Comparison of ENCODE assay signal across 16 cellular contexts in the genomic region with DNA sequence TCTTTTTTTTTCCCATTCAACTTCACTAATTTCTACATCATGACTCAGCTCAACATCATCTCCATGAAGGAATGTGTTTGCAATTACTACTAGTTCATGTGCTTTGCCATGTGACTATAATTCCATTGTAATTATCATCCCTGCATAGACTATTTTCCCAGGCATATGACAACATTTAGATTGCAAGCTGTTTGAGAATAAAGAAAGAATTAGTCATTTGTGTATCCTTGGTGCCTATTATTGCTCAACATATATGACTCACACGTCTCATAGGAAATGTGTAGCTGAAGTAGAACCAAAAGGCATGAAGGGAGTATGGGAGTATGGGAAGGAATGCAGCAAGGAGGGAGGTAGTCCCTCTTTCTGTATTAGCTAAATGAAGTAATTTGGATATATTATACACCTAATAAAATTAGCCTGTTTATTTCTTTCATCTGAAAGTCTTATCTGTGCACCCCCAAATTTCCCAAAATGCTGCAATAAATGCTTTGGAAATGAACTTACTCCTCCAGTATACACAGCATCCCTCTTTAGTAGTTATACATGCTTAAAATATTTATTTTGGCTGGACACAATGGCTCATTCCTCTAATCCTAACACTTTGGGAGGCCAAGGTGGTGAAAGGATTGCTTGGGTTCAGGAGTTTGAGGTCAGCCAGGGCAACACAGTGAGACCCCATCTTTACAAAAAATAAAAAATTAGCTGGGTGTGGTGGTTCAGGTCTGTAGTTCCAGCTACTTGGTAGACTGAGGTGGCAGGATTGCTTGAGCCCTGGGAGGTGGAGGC.
DNase-seq lines count a peak whose midpoint lies in the region; ATAC-seq, FAIRE-seq and TF ChIP-seq lines count a peak whose summit lies in the region.
"Had no signal": no experiment of that assay in that cellular context is flagged by ENCODE, and none has a peak within 500 bp of the region (broad histone marks: within the 10 kb centered on the region; RNA-seq: fewer than 3 reads in every experiment).

No MANE protein-coding gene starts in this region.

- peak; percentile 32 for FAIRE-seq in A549 (lab: Jason Lieb, UNC)
- FAIRE-seq: GM18507 had no signal

- POLR2A ChIA-PET in A549 (lab: Yijun Ruan, JAX): no interaction called here

- TF ChIP-seq RAD21 in A549 (conservative IDR thresholded peaks at IDR 0.05 in 1 of 2, IDR thresholded peaks at IDR 0.05 in 1 of 2): no peak; a peak in 1 of 5 replicates

- WGBS in A549 (ENCODE audit: missing lambda C conversion rate): 0% methylated on average over 1 of the region's 1 CpG

- H3K27me3 ChIP-seq in uterus: no peaks in the 10 kb centered on the region

- no peaks in the 10 kb centered on the region for H3K36me3 ChIP-seq in uterus

- H3K4me3 ChIP-seq in A549: no peak overlapping the region
- H3K4me3 ChIP-seq in HFF-Myc (replicated peaks; ENCODE audit: low read depth, low read length): no peak overlapping the region
- H3K4me3 ChIP-seq in uterus: no peak overlapping the region

- CTCF ChIA-PET in A549 (lab: Yijun Ruan, JAX): no interaction called here

- TF ChIP-seq POLR2A in A549 (IDR thresholded peaks at IDR 0.05; ENCODE audit: low read length) (no peak), uterus (IDR thresholded peaks at IDR 0.05) (no peak)

- peak overlapping the region; percentile 75 to 84 for H3K27ac ChIP-seq in A549
- no peak overlapping the region for H3K27ac ChIP-seq in uterus
- H3K27ac ChIP-seq: C4-2B, HL-60, VCaP had no signal

- intact Hi-C loops in uterus (cut with DNase I; ENCODE audit: low total_unique reads): no loop called here

- H3K4me2 ChIP-seq in A549: peak overlapping the region; percentile 73

- TF ChIP-seq EP300 in A549 (IDR thresholded peaks at IDR 0.05): peak; percentile 57 to 59; a peak in 2 of 5 replicates

- H3K9me3 ChIP-seq in A549: peaks cover 4% of the 10 kb centered on the region; the same call in 2 of the 3 replicates
- H3K9me3 ChIP-seq in uterus: no peaks in the 10 kb centered on the region

- peak; percentile 91 to 98 for ATAC-seq in A549
- ATAC-seq in HG03469 (IDR thresholded peaks at IDR 0.05; ENCODE audit: unreplicated experiment): no peak

- no peak for TF ChIP-seq CTCF in A549 (IDR thresholded peaks at IDR 0.05)
- no peak for TF ChIP-seq CTCF in HFF-Myc (IDR thresholded peaks at IDR 0.05; ENCODE audit: low read depth, low read length, missing control alignments)
- TF ChIP-seq CTCF in uterus (IDR thresholded peaks at IDR 0.05): no peak

- peak; percentile 21 to 77 for DNase-seq in A549 (ENCODE audit: low read depth in 1 of 2, low spot score in 1 of 2)
- DNase-seq in HFF-Myc (ENCODE audit: extremely low read depth, low read depth): peak; percentile 94
- DNase-seq in SW480 (ENCODE audit: low spot score): peak; percentile 0
- DNase-seq in glomerular endothelial cell (ENCODE audit: extremely low read depth, low read depth, low spot score): peak; percentile 31
- DNase-seq in NCI-H774 (lab: John Stamatoyannopoulos, UW): no peak
- no peak for DNase-seq in NCI-H2227 (lab: John Stamatoyannopoulos, UW; ENCODE audit: unreplicated experiment)
- DNase-seq in uterus: no peak
- DNase-seq: activated gamma-delta T cell, endodermal cell, H9, NCI-H510A treated with DMSO at 0.1 percent for 48 hours had no signal

- H3K4me1 ChIP-seq in A549 (peaks cover 15% of the 10 kb centered on the region; the same call in 2 of the 3 replicates), uterus (no peaks in the 10 kb centered on the region)

TF ChIP-seq in A549, 52 proteins besides CTCF, POLR2A, EP300 and RAD21 (continues in another document):
- TF ChIP-seq TFCP2L1 (CRISPR knock-in tag; IDR thresholded peaks at IDR 0.05) (no peak), EHF (CRISPR knock-in tag; IDR thresholded peaks at IDR 0.05) (no peak), CHD2 (IDR thresholded peaks at IDR 0.05; ENCODE audit: low read length, partially characterized antibody) (no peak), POLR2AphosphoS2 (conservative IDR thresholded peaks at IDR 0.05; ENCODE audit: low read length) (no peak), SMC3 (IDR thresholded peaks at IDR 0.05) (no peak), FOSL2 (IDR thresholded peaks at IDR 0.05) (peak; percentile 96), FOSL2 (CRISPR knock-in tag; IDR thresholded peaks at IDR 0.05) (peak; percentile 97), RARB (CRISPR knock-in tag; IDR thresholded peaks at IDR 0.05) (no peak), JUN (IDR thresholded peaks at IDR 0.05) (peak; percentile 63 to 81; a peak in 3 of 5 replicates), RNF2 (IDR thresholded peaks at IDR 0.05; ENCODE audit: borderline replicate concordance, low read depth) (no peak), BHLHE40 (IDR thresholded peaks at IDR 0.05; ENCODE audit: low read depth, low read length) (no peak), ZNF302 (CRISPR knock-in tag; IDR thresholded peaks at IDR 0.05) (no peak), HDAC2 (IDR thresholded peaks at IDR 0.05) (no peak), MAZ (IDR thresholded peaks at IDR 0.05; ENCODE audit: borderline replicate concordance, low read depth, low read length) (no peak), ZFP36 (IDR thresholded peaks at IDR 0.05; ENCODE audit: borderline replicate concordance, partially characterized antibody) (no peak), FOSB (CRISPR knock-in tag; IDR thresholded peaks at IDR 0.05) (no peak), CHD4 (IDR thresholded peaks at IDR 0.05; ENCODE audit: borderline replicate concordance) (no peak), FOXS1 (CRISPR knock-in tag; IDR thresholded peaks at IDR 0.05) (no peak), MAFK (IDR thresholded peaks at IDR 0.05; ENCODE audit: partially characterized antibody) (peak; percentile 33), HOXB5 (CRISPR knock-in tag; IDR thresholded peaks at IDR 0.05) (no peak), HEYL (CRISPR knock-in tag; IDR thresholded peaks at IDR 0.05) (no peak), CBX8 (IDR thresholded peaks at IDR 0.05) (no peak), ZC3H11A (IDR thresholded peaks at IDR 0.05) (no peak)
- TF ChIP-seq, protein P1, sequence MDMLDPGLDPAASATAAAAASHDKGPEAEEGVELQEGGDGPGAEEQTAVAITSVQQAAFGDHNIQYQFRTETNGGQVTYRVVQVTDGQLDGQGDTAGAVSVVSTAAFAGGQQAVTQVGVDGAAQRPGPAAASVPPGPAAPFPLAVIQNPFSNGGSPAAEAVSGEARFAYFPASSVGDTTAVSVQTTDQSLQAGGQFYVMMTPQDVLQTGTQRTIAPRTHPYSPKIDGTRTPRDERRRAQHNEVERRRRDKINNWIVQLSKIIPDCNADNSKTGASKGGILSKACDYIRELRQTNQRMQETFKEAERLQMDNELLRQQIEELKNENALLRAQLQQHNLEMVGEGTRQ (IDR thresholded peaks at IDR 0.05): peak; percentile 48; the same call in 1 of the 2 replicates
- TF ChIP-seq, protein P2, sequence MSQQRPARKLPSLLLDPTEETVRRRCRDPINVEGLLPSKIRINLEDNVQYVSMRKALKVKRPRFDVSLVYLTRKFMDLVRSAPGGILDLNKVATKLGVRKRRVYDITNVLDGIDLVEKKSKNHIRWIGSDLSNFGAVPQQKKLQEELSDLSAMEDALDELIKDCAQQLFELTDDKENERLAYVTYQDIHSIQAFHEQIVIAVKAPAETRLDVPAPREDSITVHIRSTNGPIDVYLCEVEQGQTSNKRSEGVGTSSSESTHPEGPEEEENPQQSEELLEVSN (IDR thresholded peaks at IDR 0.05; ENCODE audit: borderline replicate concordance, low read depth): no peak
- TF ChIP-seq, protein P3, sequence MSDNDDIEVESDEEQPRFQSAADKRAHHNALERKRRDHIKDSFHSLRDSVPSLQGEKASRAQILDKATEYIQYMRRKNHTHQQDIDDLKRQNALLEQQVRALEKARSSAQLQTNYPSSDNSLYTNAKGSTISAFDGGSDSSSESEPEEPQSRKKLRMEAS (IDR thresholded peaks at IDR 0.05): peak; percentile 59
- TF ChIP-seq, protein P4, sequence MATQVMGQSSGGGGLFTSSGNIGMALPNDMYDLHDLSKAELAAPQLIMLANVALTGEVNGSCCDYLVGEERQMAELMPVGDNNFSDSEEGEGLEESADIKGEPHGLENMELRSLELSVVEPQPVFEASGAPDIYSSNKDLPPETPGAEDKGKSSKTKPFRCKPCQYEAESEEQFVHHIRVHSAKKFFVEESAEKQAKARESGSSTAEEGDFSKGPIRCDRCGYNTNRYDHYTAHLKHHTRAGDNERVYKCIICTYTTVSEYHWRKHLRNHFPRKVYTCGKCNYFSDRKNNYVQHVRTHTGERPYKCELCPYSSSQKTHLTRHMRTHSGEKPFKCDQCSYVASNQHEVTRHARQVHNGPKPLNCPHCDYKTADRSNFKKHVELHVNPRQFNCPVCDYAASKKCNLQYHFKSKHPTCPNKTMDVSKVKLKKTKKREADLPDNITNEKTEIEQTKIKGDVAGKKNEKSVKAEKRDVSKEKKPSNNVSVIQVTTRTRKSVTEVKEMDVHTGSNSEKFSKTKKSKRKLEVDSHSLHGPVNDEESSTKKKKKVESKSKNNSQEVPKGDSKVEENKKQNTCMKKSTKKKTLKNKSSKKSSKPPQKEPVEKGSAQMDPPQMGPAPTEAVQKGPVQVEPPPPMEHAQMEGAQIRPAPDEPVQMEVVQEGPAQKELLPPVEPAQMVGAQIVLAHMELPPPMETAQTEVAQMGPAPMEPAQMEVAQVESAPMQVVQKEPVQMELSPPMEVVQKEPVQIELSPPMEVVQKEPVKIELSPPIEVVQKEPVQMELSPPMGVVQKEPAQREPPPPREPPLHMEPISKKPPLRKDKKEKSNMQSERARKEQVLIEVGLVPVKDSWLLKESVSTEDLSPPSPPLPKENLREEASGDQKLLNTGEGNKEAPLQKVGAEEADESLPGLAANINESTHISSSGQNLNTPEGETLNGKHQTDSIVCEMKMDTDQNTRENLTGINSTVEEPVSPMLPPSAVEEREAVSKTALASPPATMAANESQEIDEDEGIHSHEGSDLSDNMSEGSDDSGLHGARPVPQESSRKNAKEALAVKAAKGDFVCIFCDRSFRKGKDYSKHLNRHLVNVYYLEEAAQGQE (IDR thresholded peaks at IDR 0.05): no peak
- TF ChIP-seq, protein P5, sequence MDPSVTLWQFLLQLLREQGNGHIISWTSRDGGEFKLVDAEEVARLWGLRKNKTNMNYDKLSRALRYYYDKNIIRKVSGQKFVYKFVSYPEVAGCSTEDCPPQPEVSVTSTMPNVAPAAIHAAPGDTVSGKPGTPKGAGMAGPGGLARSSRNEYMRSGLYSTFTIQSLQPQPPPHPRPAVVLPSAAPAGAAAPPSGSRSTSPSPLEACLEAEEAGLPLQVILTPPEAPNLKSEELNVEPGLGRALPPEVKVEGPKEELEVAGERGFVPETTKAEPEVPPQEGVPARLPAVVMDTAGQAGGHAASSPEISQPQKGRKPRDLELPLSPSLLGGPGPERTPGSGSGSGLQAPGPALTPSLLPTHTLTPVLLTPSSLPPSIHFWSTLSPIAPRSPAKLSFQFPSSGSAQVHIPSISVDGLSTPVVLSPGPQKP (IDR thresholded peaks at IDR 0.05; ENCODE audit: low read depth, low read length): no peak

Comparison
In these comparisons a context has a peak if more than half of its experiments do, and no peak if none do; other contexts are left out.
1. DNase-seq: peak in A549 (2 of 2), HFF-Myc (single experiment), SW480 (single experiment) and glomerular endothelial cell (single experiment); none in NCI-H774 (single experiment), NCI-H2227 (single experiment) and uterus (0 of 2).
2. H3K27ac ChIP-seq: peak in A549 (2 of 2); none in uterus (0 of 2).